Comparison of ENCODE assay signal across 8 cellular contexts in genomic region chr3:52831500-52832301, GRCh38. TPM values are rescaled to one million over a fixed set of nuclear protein-coding genes. Genes with fewer than 3 reads are reported as not detected.
DNase-seq lines count a peak whose midpoint lies in the region; ATAC-seq and TF ChIP-seq lines count a peak whose summit lies in the region.

No MANE protein-coding gene starts in this region.

- H3K4me3 ChIP-seq in vagina: no peak overlapping the region

- no peak for ATAC-seq in activated naive CD4-positive, alpha-beta T cell treated with anti-CD3 and anti-CD28 coated beads, Interleukin-2, amount 50 U/mL, for 72 hours
- ATAC-seq in GM18861 (IDR thresholded peaks at IDR 0.05; ENCODE audit: unreplicated experiment): no peak

- peak overlapping the region; percentile 55 to 91 for H3K27ac Mint-ChIP-seq in activated naive CD4-positive, alpha-beta T cell treated with anti-CD3 and anti-CD28 coated beads, Interleukin-2, amount 50 U/mL, for 72 hours

- H3K9me3 Mint-ChIP-seq in activated naive CD4-positive, alpha-beta T cell treated with anti-CD3 and anti-CD28 coated beads, Interleukin-2, amount 50 U/mL, for 72 hours: no peaks in the 10 kb centered on the region

- TF ChIP-seq POLR2A in vagina (IDR thresholded peaks at IDR 0.05): no peak

- no peak for TF ChIP-seq CTCF in vagina (IDR thresholded peaks at IDR 0.05)

- H3K9me3 ChIP-seq in vagina: no peaks in the 10 kb centered on the region

- H3K36me3 ChIP-seq in vagina: no peaks in the 10 kb centered on the region

- DNase-seq in activated naive CD4-positive, alpha-beta T cell treated with anti-CD3 and anti-CD28 coated beads, Interleukin-2, amount 50 U/mL, for 72 hours (ENCODE audit: low spot score in 2 of 2): no peak
- DNase-seq in activated naive CD4-positive, alpha-beta T cell treated with Interleukin-2 at 50 U/mL for 16 hours: no peak
- peak; percentile 51 for DNase-seq in amniotic epithelial cell (ENCODE audit: low read depth)
- peak; percentile 92 for DNase-seq in hepatic stellate cell (ENCODE audit: low spot score)
- no peak for DNase-seq in vagina (ENCODE audit: extremely low spot score in 2 of 2)
- DNase-seq in NCI-H1436 treated with DMSO at 0.1 percent for 48 hours (lab: John Stamatoyannopoulos, UW): no peak
- no peak for DNase-seq in GM19238 (ENCODE audit: insufficient read length, low spot score)

- H3K4me1 ChIP-seq in vagina: peaks cover 30% of the 10 kb centered on the region

- H3K36me3 Mint-ChIP-seq in activated naive CD4-positive, alpha-beta T cell treated with anti-CD3 and anti-CD28 coated beads, Interleukin-2, amount 50 U/mL, for 72 hours: no peaks in the 10 kb centered on the region

- peak overlapping the region; percentile 47 for H3K27ac ChIP-seq in vagina

- no peaks in the 10 kb centered on the region for H3K27me3 ChIP-seq in vagina

- intact Hi-C loops in vagina (cut with DNase I): no loop called here

RNA-seq across cellular contexts. Expression of gene ITIH4, which starts 1.2 kb away (rescaled TPM):
- 10 to 100 TPM in 1 of 2 donors, 1 to 10 TPM in 1; 1.5 to 16.5 TPM for total RNA-seq in activated naive CD4-positive, alpha-beta T cell treated with anti-CD3 and anti-CD28 coated beads, Interleukin-2, amount 50 U/mL, for 72 hours
- total RNA-seq in vagina: 5.9 TPM

RNA-seq across cellular contexts. Expression of gene MUSTN1, which starts 3.1 kb away (rescaled TPM):
- 1 to 10 TPM in 1 of 2 donors, under 1 TPM in 1; 0.51 to 3.6 TPM for total RNA-seq in activated naive CD4-positive, alpha-beta T cell treated with anti-CD3 and anti-CD28 coated beads, Interleukin-2, amount 50 U/mL, for 72 hours
- 30.2 TPM for total RNA-seq in vagina

RNA-seq across cellular contexts. Expression of gene ITIH3, which starts 37.1 kb away (rescaled TPM):
- not detected for total RNA-seq in activated naive CD4-positive, alpha-beta T cell treated with anti-CD3 and anti-CD28 coated beads, Interleukin-2, amount 50 U/mL, for 72 hours
- 7.6 TPM for total RNA-seq in vagina

RNA-seq across cellular contexts. Expression of gene ITIH1, which starts 54.3 kb away (rescaled TPM):
- total RNA-seq in activated naive CD4-positive, alpha-beta T cell treated with anti-CD3 and anti-CD28 coated beads, Interleukin-2, amount 50 U/mL, for 72 hours: not detected
- 0.98 TPM for total RNA-seq in vagina

Comparison
In these comparisons a context has a peak if more than half of its experiments do, and no peak if none do; other contexts are left out.
1. DNase-seq: peak in amniotic epithelial cell (single experiment) and hepatic stellate cell (single experiment); none in activated naive CD4-positive, alpha-beta T cell treated with anti-CD3 and anti-CD28 coated beads, Interleukin-2, amount 50 U/mL, for 72 hours (0 of 2), activated naive CD4-positive, alpha-beta T cell treated with Interleukin-2 at 50 U/mL for 16 hours (single experiment), vagina (0 of 2), NCI-H1436 treated with DMSO at 0.1 percent for 48 hours (single experiment) and GM19238 (single experiment).